ENCODE assay signal across 8 cellular contexts in the genomic region with DNA sequence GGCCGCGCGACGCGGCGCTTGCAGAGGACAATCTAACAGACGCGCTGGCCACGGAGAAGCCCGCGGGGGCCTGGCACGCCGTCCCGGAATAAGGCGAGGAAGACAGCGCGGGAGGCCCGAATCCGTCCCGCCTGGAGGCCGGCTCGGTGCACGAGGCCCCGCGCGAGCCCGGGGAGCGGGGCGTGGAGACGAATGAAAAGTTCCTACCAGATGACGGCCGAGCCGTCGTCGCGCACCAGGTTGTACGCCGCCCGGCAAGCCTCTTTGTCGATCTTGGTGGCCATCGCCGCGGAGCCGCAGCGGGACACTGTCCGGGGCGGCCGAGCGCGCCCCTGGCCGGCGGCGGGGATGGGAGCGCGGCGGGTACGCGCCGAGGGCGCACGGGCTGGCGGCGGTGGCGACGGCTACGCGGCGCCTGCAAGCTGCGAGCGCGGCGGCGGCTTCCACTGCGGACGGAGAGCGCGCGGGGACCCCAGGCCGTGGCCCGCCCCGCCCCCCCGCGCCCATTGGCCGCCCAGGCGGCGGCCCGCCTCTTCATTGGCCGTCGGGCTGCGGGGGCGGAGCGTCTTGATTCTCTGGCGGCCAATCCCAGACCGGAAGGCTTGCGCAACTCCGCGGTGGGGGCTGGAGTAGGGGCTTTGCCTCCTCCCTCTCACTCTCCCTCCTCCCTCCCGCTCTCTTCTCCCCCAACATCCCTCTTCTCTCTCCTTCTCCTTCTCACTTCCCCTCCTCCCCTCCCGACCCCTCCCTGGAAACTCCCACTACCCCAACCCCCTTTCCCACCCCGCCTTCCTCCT. TPM values are rescaled to one million over a fixed set of nuclear protein-coding genes. Genes with fewer than 3 reads are reported as not detected.
A peak's percentile ranks its signal among the peaks of the same experiment; 100 is the strongest.
DNase-seq lines count a peak whose midpoint lies in the region; ATAC-seq and TF ChIP-seq lines count a peak whose summit lies in the region.

COTL1 (minus strand) TSS at position 448 of the 797 bp plus-strand sequence; CDS start at position 284, 164 bp downstream.

- peaks cover 44% of the 10 kb centered on the region for H3K4me1 Mint-ChIP-seq in type B pancreatic cell (ENCODE audit: unreplicated experiment)

- peak within 1 kb of the TSS; percentile 88 for H3K27ac Mint-ChIP-seq in type B pancreatic cell

- H3K36me3 ChIP-seq in adipocyte (ENCODE audit: control insufficient read depth, insufficient read depth, low read length, severe bottlenecking), result no peaks in the 10 kb centered on the region
- H3K36me3 ChIP-seq in heart left ventricle, result peaks cover 0 to 5% (median 0%) of the 10 kb centered on the region in 9 donors

- H3K9ac ChIP-seq in adipocyte (ENCODE audit: low read length), result peak within 1 kb of the TSS; percentile 90

- peak in 1 of 2 donors; percentile 54 for TF ChIP-seq POLR2A in heart left ventricle (IDR thresholded peaks at IDR 0.05)

- TF ChIP-seq CTCF in GM12875 (IDR thresholded peaks at IDR 0.05; ENCODE audit: borderline replicate concordance, insufficient read depth, low read depth, low read length) (no peak), heart left ventricle (IDR thresholded peaks at IDR 0.05) (no peak), type B pancreatic cell (conservative IDR thresholded peaks at IDR 0.05) (no peak)

- H3K27me3 Mint-ChIP-seq in type B pancreatic cell, result peaks cover 6% of the 10 kb centered on the region

- peak; percentile 78 for DNase-seq in NCI-H1436 treated with DMSO at 0.1 percent for 48 hours (lab: John Stamatoyannopoulos, UW)
- DNase-seq in T follicular helper cell (ENCODE audit: low read depth), result peak; percentile 92
- DNase-seq in adipocyte (ENCODE audit: low read depth), result peak; percentile 99
- peak; percentile 96 to 99 (median 97) for DNase-seq in heart left ventricle
- peak; percentile 88 to 99 (median 95) for DNase-seq in posterior cingulate gyrus
- DNase-seq in type B pancreatic cell (ENCODE audit: extremely low spot score, unreplicated experiment), result peak; percentile 93

- WGBS in heart left ventricle, 4 donors, result 0 to 1% (median 0%) methylated on average over 28 to 100 of the region's 100 CpGs

- H3K27me3 ChIP-seq in adipocyte (replicated peaks; ENCODE audit: control insufficient read depth, insufficient read depth, low read length) (no peaks in the 10 kb centered on the region), heart left ventricle (peaks cover 0 to 8% (median 0%) of the 10 kb centered on the region in 9 donors)

- H3K4me3 ChIP-seq in GM12875 (ENCODE audit: low read depth, low read length) (peak within 1 kb of the TSS; percentile 89), adipocyte (ENCODE audit: low read length) (peak within 1 kb of the TSS; percentile 82), heart left ventricle (peak within 1 kb of the TSS; percentile 31 to 96 (median 74))

- H3K4me1 ChIP-seq in adipocyte (ENCODE audit: control insufficient read depth, insufficient read depth, low read length), result peaks cover 50% of the 10 kb centered on the region
- peaks cover 0 to 58% (median 12%) of the 10 kb centered on the region in 12 donors for H3K4me1 ChIP-seq in heart left ventricle

- intact Hi-C loops in heart left ventricle (cut with DNase I), result loop anchor here in 2 of 10 donors (10.0 kb wide), 2 partner anchors 63 to 333 kb away; no protein-coding TSS in a partner anchor
- intact Hi-C loops in posterior cingulate gyrus (cut with DNase I), result no loop called here

- ATAC-seq in HG02763 (IDR thresholded peaks at IDR 0.05; ENCODE audit: unreplicated experiment), result peak; percentile 81
- peak; percentile 89 to 96 (median 93) for ATAC-seq in heart left ventricle

- no peaks in the 10 kb centered on the region for H3K9me3 ChIP-seq in adipocyte (ENCODE audit: control insufficient read depth, low read length)
- H3K9me3 ChIP-seq in heart left ventricle, result no peaks in the 10 kb centered on the region

- no peaks in the 10 kb centered on the region for H3K9me3 Mint-ChIP-seq in type B pancreatic cell

- H3K27ac ChIP-seq in heart left ventricle, result peak within 1 kb of the TSS in 11 of 12 donors; percentile 37 to 87 (median 57)

- H3K4me3 Mint-ChIP-seq in type B pancreatic cell, result peak within 1 kb of the TSS; percentile 97

- peaks cover 8% of the 10 kb centered on the region for H3K36me3 Mint-ChIP-seq in type B pancreatic cell

RNA-seq across cellular contexts. Expression of gene COTL1, which starts in this region (rescaled TPM):
- 100 to 1,000 TPM in 1 of 9 donors, 10 to 100 TPM in 5, 1 to 10 TPM in 3; 6.8 to 120 (median 11.0) TPM for total RNA-seq in heart left ventricle
- polyA plus RNA-seq in heart left ventricle, result 10 to 100 TPM in 1 of 2 donors, 1 to 10 TPM in 1; 5.2 to 23.8 TPM
- total RNA-seq in type B pancreatic cell (ENCODE audit: low replicate concordance), result 75.6 and 179 TPM in 2 replicates

Comparison
In these comparisons a context has a peak if more than half of its experiments do, and no peak if none do; other contexts are left out.
1. Peak in every context shown above with its lines: DNase-seq, ATAC-seq, H3K4me3 ChIP-seq and H3K27ac ChIP-seq.